8 cellular contexts compared by ENCODE assay signal in genomic region chr3:9951962-9952805, GRCh38. TPM values are rescaled to one million over a fixed set of nuclear protein-coding genes. Genes with fewer than 3 reads are reported as not detected.
DNase-seq lines count a peak whose midpoint lies in the region; ATAC-seq and TF ChIP-seq lines count a peak whose summit lies in the region.

TSS of gene PRRT3 (minus strand) at chr3:9952408. CDS start at chr3:9950115, 2,293 bp downstream.

- H3K27ac ChIP-seq in CD4-positive, alpha-beta T cell (ENCODE audit: low read depth, low read length): no peak within 1 kb of the TSS

- no peaks in the 10 kb centered on the region for H3K9me3 Mint-ChIP-seq in CD4-positive, alpha-beta T cell
- no peaks in the 10 kb centered on the region for H3K9me3 Mint-ChIP-seq in T-cell

- peak; percentile 95 for ATAC-seq in CD4-positive, alpha-beta T cell (ENCODE audit: poor library complexity)
- peak; percentile 80 for ATAC-seq in HG03432 (IDR thresholded peaks at IDR 0.05; ENCODE audit: unreplicated experiment)
- peak; percentile 90 to 92 (median 92) for ATAC-seq in T-cell (replicated peaks in 1 of 4)

- peak; percentile 21 for TF ChIP-seq POLR2A in GM19193 (IDR thresholded peaks at IDR 0.05; ENCODE audit: extremely low read depth, insufficient read depth, insufficient read length)

- peak within 1 kb of the TSS; percentile 41 for H3K27ac Mint-ChIP-seq in CD4-positive, alpha-beta T cell
- peak within 1 kb of the TSS; percentile 69 to 76 for H3K27ac Mint-ChIP-seq in T-cell

- no peaks in the 10 kb centered on the region for H3K27me3 Mint-ChIP-seq in CD4-positive, alpha-beta T cell
- H3K27me3 Mint-ChIP-seq in T-cell: no peaks in the 10 kb centered on the region

- CTCF ChIA-PET in CD4-positive, alpha-beta T cell (lab: Charles Lee): interaction anchor here (1.8 to 3.1 kb wide), 2 partner anchors 17 to 19 kb away, joined by 4 to 20 read pairs; partner anchors contain the start of gene CRELD1
- CTCF ChIA-PET in T-cell (lab: Charles Lee): interaction anchor here (0.7 to 2.3 kb wide), 4 partner anchors 19 to 36 kb away, joined by 3 to 21 read pairs (median 4); partner anchors contain the start of gene CRELD1 (in 1 of the 2)

- H3K9me3 ChIP-seq in CD4-positive, alpha-beta T cell (ENCODE audit: control insufficient read depth, low read length): no peaks in the 10 kb centered on the region
- no peaks in the 10 kb centered on the region for H3K9me3 ChIP-seq in iPS-18c (ENCODE audit: control insufficient read depth, insufficient read depth, low read length)

- H3K4me3 ChIP-seq in astrocyte of the cerebellum (ENCODE audit: low read depth, low read length) (peak within 1 kb of the TSS; percentile 61), iPS-18c (ENCODE audit: insufficient read depth, low read depth, low read length) (peak within 1 kb of the TSS; percentile 92)

- in situ Hi-C loops in astrocyte of the cerebellum (cut with HindIII; ENCODE audit: low sequenced_read_pairs): no loop called here

- TF ChIP-seq CTCF in CD4-positive, alpha-beta T cell (IDR thresholded peaks at IDR 0.05): no peak
- no peak for TF ChIP-seq CTCF in astrocyte of the cerebellum (IDR thresholded peaks at IDR 0.05; ENCODE audit: low read depth, low read length, missing control alignments)

- peaks cover 21% of the 10 kb centered on the region for H3K4me1 Mint-ChIP-seq in CD4-positive, alpha-beta T cell (ENCODE audit: low read depth)
- H3K4me1 Mint-ChIP-seq in T-cell: peaks cover 15 to 24% (median 21%) of the 10 kb centered on the region in 3 donors

- H3K27me3 ChIP-seq in CD4-positive, alpha-beta T cell (ENCODE audit: control insufficient read depth, insufficient read depth, low read length): no peaks in the 10 kb centered on the region

- no peaks in the 10 kb centered on the region for H3K36me3 Mint-ChIP-seq in CD4-positive, alpha-beta T cell (ENCODE audit: low read depth)
- no peaks in the 10 kb centered on the region for H3K36me3 Mint-ChIP-seq in T-cell

- DNase-seq in CD4-positive, alpha-beta T cell: peak; percentile 37 to 66 (median 46)
- DNase-seq in T-cell: peak; percentile 16 to 67 (median 53)
- no peak for DNase-seq in astrocyte of the cerebellum (ENCODE audit: low read depth)
- DNase-seq in stimulated activated CD4-positive, alpha-beta T cell treated with anti-CD3 and anti-CD28 coated beads, Interleukin-1b, Interleukin-23, amount 100 ng/mL, for 24 hours (ENCODE audit: low read depth in 4 of 4, low spot score in 1 of 4): peak; percentile 37 to 56 (median 46)
- no peak for DNase-seq in midbrain (lab: John Stamatoyannopoulos, UW)

- intact Hi-C loops in CD4-positive, alpha-beta T cell (cut with DNase I, micrococcal nuclease): loop anchor here in 1 of 2 experiments (2.0 to 5.0 kb wide), 2 partner anchors 19 to 60 kb away; partner anchors contain the start of genes CRELD1 and JAGN1

- POLR2A ChIA-PET in CD4-positive, alpha-beta T cell (lab: Charles Lee): interaction anchor here (0.6 to 3.9 kb wide), 9 partner anchors 18 to 555 kb away, joined by 3 to 66 read pairs (median 4); partner anchors contain the start of genes CRELD1, EMC3, FANCD2 and SEC13
- POLR2A ChIA-PET in T-cell (lab: Charles Lee): interaction anchor here in 1 of 2 donors (1.0 kb wide), 1 partner anchor 19 kb away, joined by 5 read pairs; the partner anchor contains the start of gene CRELD1

- peak within 1 kb of the TSS; percentile 88 for H3K4me3 Mint-ChIP-seq in CD4-positive, alpha-beta T cell
- peak within 1 kb of the TSS; percentile 79 to 90 (median 85) for H3K4me3 Mint-ChIP-seq in T-cell

RNA-seq across cellular contexts. Expression of gene PRRT3, which starts in this region (rescaled TPM):
- 1 to 10 TPM; 6.3 to 8.3 TPM for total RNA-seq in CD4-positive, alpha-beta T cell
- 10 to 100 TPM in 2 of 5 donors, 1 to 10 TPM in 3; 6.6 to 10.5 (median 9.2) TPM for total RNA-seq in T-cell

Comparison
In these comparisons a context has a peak if more than half of its experiments do, and no peak if none do; other contexts are left out.
1. DNase-seq: peak in CD4-positive, alpha-beta T cell (10 of 10), T-cell (34 of 34) and stimulated activated CD4-positive, alpha-beta T cell treated with anti-CD3 and anti-CD28 coated beads, Interleukin-1b, Interleukin-23, amount 100 ng/mL, for 24 hours (4 of 4); none in astrocyte of the cerebellum (single experiment) and midbrain (single experiment).
2. Peak in every context shown above with its lines, with median percentiles within 50 percentile points of each other: ATAC-seq.